ENCODE assay signal across 12 cellular contexts in the genomic region with DNA sequence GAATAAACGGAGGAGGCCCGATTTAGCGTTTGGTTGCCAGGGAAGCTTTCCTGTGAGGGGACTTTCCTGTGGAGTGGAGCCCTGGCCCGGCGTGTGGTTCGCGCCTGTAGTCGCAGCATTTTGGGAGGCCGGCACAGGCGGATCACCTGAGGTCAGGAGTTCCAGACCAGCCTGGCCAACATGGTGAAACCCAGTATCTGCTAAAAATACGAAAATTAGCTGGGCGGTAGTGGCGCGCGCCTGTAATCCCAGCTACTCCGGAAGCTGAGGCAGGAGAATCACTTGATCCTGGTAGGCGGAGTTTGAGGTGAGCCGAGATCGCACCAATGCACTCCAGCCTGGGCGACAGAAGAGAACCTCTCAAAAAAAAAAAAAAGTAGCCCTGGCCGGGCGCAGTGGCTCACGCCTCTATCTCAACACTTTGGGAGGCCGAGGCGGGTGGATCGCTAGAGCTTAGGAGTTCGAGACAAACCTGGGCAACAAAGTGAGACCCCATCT. TPM values are rescaled to one million over a fixed set of nuclear protein-coding genes. Genes with fewer than 3 reads are reported as not detected.
DNase-seq lines count a peak whose midpoint lies in the region; ATAC-seq, FAIRE-seq and TF ChIP-seq lines count a peak whose summit lies in the region.
"Had no signal": no experiment of that assay in that cellular context is flagged by ENCODE, and none has a peak within 500 bp of the region (broad histone marks: within the 10 kb centered on the region; RNA-seq: fewer than 3 reads in every experiment).

No MANE protein-coding gene starts in this region.

- CTCF ChIA-PET in A673 (lab: Charles Lee) (no interaction called here), SK-N-SH (lab: Yijun Ruan, JAX) (interaction anchor here (0.9 to 4.0 kb wide), 7 partner anchors 12 to 178 kb away, joined by 3 to 27 read pairs (median 3); a partner anchor contains a TSS)
- CTCF ChIA-PET in CD8-positive, alpha-beta memory T cell (lab: Charles Lee): interaction anchor here (1.0 to 1.3 kb wide), 2 partner anchors 19 to 245 kb away, joined by 3 read pairs; no protein-coding TSS in a partner anchor
- CTCF ChIA-PET in activated CD4-positive, alpha-beta memory T cell treated with anti-CD3 and anti-CD28 coated beads for 36 hours (lab: Charles Lee): interaction anchor here (0.9 to 3.1 kb wide), 10 partner anchors 8 to 147 kb away, joined by 3 to 21 read pairs (median 4); a partner anchor contains a TSS

- peaks cover 12 to 22% of the 10 kb centered on the region in 2 donors for H3K27me3 Mint-ChIP-seq in CD8-positive, alpha-beta memory T cell
- peaks cover 22% of the 10 kb centered on the region for H3K27me3 Mint-ChIP-seq in activated CD4-positive, alpha-beta memory T cell treated with anti-CD3 and anti-CD28 coated beads for 36 hours

- no peak overlapping the region for H3K9ac ChIP-seq in keratinocyte (ENCODE audit: control insufficient read depth, extremely low read depth, insufficient read depth, low read length)
- no peak overlapping the region for H3K9ac ChIP-seq in SK-N-SH

- H3K27me3 ChIP-seq in A673 (replicated peaks; ENCODE audit: insufficient read depth, low read depth, low read length, poor library complexity): peaks cover 25% of the 10 kb centered on the region
- peaks cover 6% of the 10 kb centered on the region for H3K27me3 ChIP-seq in CD8-positive, alpha-beta memory T cell (ENCODE audit: insufficient read depth, low read length, poor library complexity, severe bottlenecking)
- peaks cover 19% of the 10 kb centered on the region for H3K27me3 ChIP-seq in keratinocyte (ENCODE audit: control insufficient read depth, extremely low read depth, insufficient read depth, low read length)
- peaks cover 47% of the 10 kb centered on the region for H3K27me3 ChIP-seq in SK-N-SH (ENCODE audit: insufficient read depth)

- POLR2A ChIA-PET in A673 (lab: Charles Lee; ENCODE audit: low non-redundant PET): no interaction called here
- POLR2A ChIA-PET in CD8-positive, alpha-beta memory T cell (lab: Charles Lee): no interaction called here
- POLR2A ChIA-PET in activated CD4-positive, alpha-beta memory T cell treated with anti-CD3 and anti-CD28 coated beads for 36 hours (lab: Charles Lee): no interaction called here
- POLR2A ChIA-PET in SK-N-SH (lab: Yijun Ruan, JAX): no interaction called here

- no peaks in the 10 kb centered on the region for H3K9me2 ChIP-seq in SK-N-SH

- H3K27ac Mint-ChIP-seq in CD8-positive, alpha-beta memory T cell: peak overlapping the region in 1 of 8 donors; percentile 28
- H3K27ac Mint-ChIP-seq in activated CD4-positive, alpha-beta memory T cell treated with anti-CD3 and anti-CD28 coated beads for 36 hours: no peak overlapping the region

- WGBS in SK-N-SH (ENCODE audit: low lambda C conversion rate): 28% methylated on average over 21 of the region's 27 CpGs

- H3K36me3 Mint-ChIP-seq in CD8-positive, alpha-beta memory T cell: peaks cover 0 to 2% (median 0%) of the 10 kb centered on the region in 3 donors
- no peaks in the 10 kb centered on the region for H3K36me3 Mint-ChIP-seq in activated CD4-positive, alpha-beta memory T cell treated with anti-CD3 and anti-CD28 coated beads for 36 hours

- H3K4me1 ChIP-seq in A673 (ENCODE audit: insufficient read depth, low read length, poor library complexity, severe bottlenecking) (no peaks in the 10 kb centered on the region), keratinocyte (ENCODE audit: control insufficient read depth, extremely low read depth, insufficient read depth, low read length) (peaks cover 4% of the 10 kb centered on the region), SK-N-SH (ENCODE audit: control insufficient read depth in 1 of 2, insufficient read depth in 2 of 2, low read depth in 1 of 2, low read length in 1 of 2) (no peaks in the 10 kb centered on the region; a peak in 1 of 4 replicates)
- H3K4me1 ChIP-seq in CD8-positive, alpha-beta memory T cell (ENCODE audit: insufficient read depth, low read length): peaks cover 7% of the 10 kb centered on the region

- no peak for TF ChIP-seq EP300 in SK-N-SH (IDR thresholded peaks at IDR 0.05; ENCODE audit: borderline replicate concordance in 1 of 2, low read depth in 1 of 2, low read length in 1 of 2)

- H3K4me3 Mint-ChIP-seq in CD8-positive, alpha-beta memory T cell: peak overlapping the region in 6 of 7 donors; percentile 51 to 69 (median 66)
- H3K4me3 Mint-ChIP-seq in activated CD4-positive, alpha-beta memory T cell treated with anti-CD3 and anti-CD28 coated beads for 36 hours: peak overlapping the region; percentile 52

- dilution Hi-C loops in keratinocyte (cut with MboI; ENCODE audit: extremely low pct_ligation_motif_present, low sequenced_read_pairs): no loop called here

- H3K4me1 Mint-ChIP-seq in CD8-positive, alpha-beta memory T cell: peaks cover 8 to 14% (median 10%) of the 10 kb centered on the region in 3 donors
- peaks cover 8% of the 10 kb centered on the region for H3K4me1 Mint-ChIP-seq in activated CD4-positive, alpha-beta memory T cell treated with anti-CD3 and anti-CD28 coated beads for 36 hours (ENCODE audit: low read depth)

- H3K36me3 ChIP-seq in A673 (ENCODE audit: insufficient read depth, low read length, poor library complexity, severe bottlenecking) (no peaks in the 10 kb centered on the region), keratinocyte (ENCODE audit: control insufficient read depth in 2 of 2, extremely low read depth in 1 of 2, insufficient read depth in 2 of 2, low read length in 2 of 2) (no peaks in the 10 kb centered on the region), SK-N-SH (replicated peaks in 1 of 2; ENCODE audit: control insufficient read depth in 1 of 2, insufficient read depth in 2 of 2, low read length in 1 of 2) (no peaks in the 10 kb centered on the region)
- no peaks in the 10 kb centered on the region for H3K36me3 ChIP-seq in CD8-positive, alpha-beta memory T cell (ENCODE audit: insufficient read depth, low read length)

- BruUV-seq in A673 (replicated peaks; lab: Mats Ljungman, UMichigan): no TSS peak

- H3K4me2 ChIP-seq in keratinocyte (ENCODE audit: control insufficient read depth, extremely low read depth, insufficient read depth, low read depth, low read length): peak overlapping the region; percentile 54
- no peak overlapping the region for H3K4me2 ChIP-seq in SK-N-SH

- H3K9me3 ChIP-seq in A673 (ENCODE audit: low read depth, low read length, poor library complexity, severe bottlenecking) (no peaks in the 10 kb centered on the region), keratinocyte (ENCODE audit: control insufficient read depth, low read depth, low read length) (no peaks in the 10 kb centered on the region), SK-N-SH (no peaks in the 10 kb centered on the region)
- no peaks in the 10 kb centered on the region for H3K9me3 ChIP-seq in CD8-positive, alpha-beta memory T cell (ENCODE audit: low read length)

- no peak overlapping the region for H2AFZ ChIP-seq in keratinocyte (ENCODE audit: control insufficient read depth, low read length)
- H2AFZ ChIP-seq in SK-N-SH (ENCODE audit: low read depth): no peak overlapping the region

- DNase-seq in A673 (ENCODE audit: low spot score) (no peak), keratinocyte (ENCODE audit: low read depth, low spot score) (no peak), COLO668 (lab: John Stamatoyannopoulos, UW; ENCODE audit: unreplicated experiment) (no peak), NOMO-1 treated with dmso at 0.1 percent for 144 hours (lab: John Stamatoyannopoulos, UW; ENCODE audit: unreplicated experiment) (no peak), SK-N-SH (no peak)
- no peak for DNase-seq in CD8-positive, alpha-beta memory T cell
- no peak for DNase-seq in activated CD4-positive, alpha-beta memory T cell treated with anti-CD3 and anti-CD28 coated beads for 36 hours
- DNase-seq: DND-41; stimulated activated CD4-positive, alpha-beta T cell treated with anti-CD3 and anti-CD28 coated beads, Interleukin-2, amount 100 ng/mL, for 48 hours had no signal

- H3K4me3 ChIP-seq in A673 (ENCODE audit: low read depth, low read length, poor library complexity, severe bottlenecking) (peak overlapping the region; percentile 46), keratinocyte (ENCODE audit: control insufficient read depth in 2 of 3, extremely low read depth in 1 of 3, insufficient read depth in 2 of 3, low read depth in 1 of 3, low read length in 3 of 3) (no peak overlapping the region), SK-N-SH (ENCODE audit: low read depth in 2 of 2, low read length in 1 of 2) (no peak overlapping the region)
- no peak overlapping the region for H3K4me3 ChIP-seq in CD8-positive, alpha-beta memory T cell (ENCODE audit: low read length)

- no peak for FAIRE-seq in keratinocyte (lab: Jason Lieb, UNC)
- FAIRE-seq: HepG2 had no signal

- ATAC-seq in GM21619 (IDR thresholded peaks at IDR 0.05; ENCODE audit: unreplicated experiment): no peak

- H3K9me1 ChIP-seq in keratinocyte (ENCODE audit: control insufficient read depth, extremely low read depth, insufficient read depth, low read length): no peaks in the 10 kb centered on the region

- H3K27ac ChIP-seq in A673 (ENCODE audit: low read depth, low read length, poor library complexity, severe bottlenecking) (no peak overlapping the region), keratinocyte (ENCODE audit: control insufficient read depth, insufficient read depth, low read length) (no peak overlapping the region), SK-N-SH (ENCODE audit: low read depth in 2 of 2, low read length in 1 of 2) (no peak overlapping the region)
- H3K27ac ChIP-seq in CD8-positive, alpha-beta memory T cell (ENCODE audit: low read depth, low read length): no peak overlapping the region
- H3K27ac ChIP-seq: SK-N-MC had no signal

- H3K9me3 Mint-ChIP-seq in CD8-positive, alpha-beta memory T cell: no peaks in the 10 kb centered on the region
- H3K9me3 Mint-ChIP-seq in activated CD4-positive, alpha-beta memory T cell treated with anti-CD3 and anti-CD28 coated beads for 36 hours: no peaks in the 10 kb centered on the region

- TF ChIP-seq RAD21 in SK-N-SH (IDR thresholded peaks at IDR 0.05; ENCODE audit: low read length): no peak

- H3K79me2 ChIP-seq in keratinocyte (ENCODE audit: control insufficient read depth, insufficient read depth, low read length): no peaks in the 10 kb centered on the region
- H3K79me2 ChIP-seq in SK-N-SH (ENCODE audit: insufficient read depth): no peaks in the 10 kb centered on the region

- no peaks in the 10 kb centered on the region for H3F3A ChIP-seq in SK-N-SH (replicated peaks; ENCODE audit: insufficient read depth)

- H4K20me1 ChIP-seq in keratinocyte (ENCODE audit: control insufficient read depth, extremely low read depth, insufficient read depth, low read length) (no peaks in the 10 kb centered on the region), SK-N-SH (ENCODE audit: insufficient read depth) (no peaks in the 10 kb centered on the region)

- TF ChIP-seq CTCF in A673 (conservative IDR thresholded peaks at IDR 0.05; ENCODE audit: low read depth, low read length) (no peak), keratinocyte (optimal IDR thresholded peaks at IDR 0.05 in 1 of 3, IDR thresholded peaks at IDR 0.05 in 1 of 3, conservative IDR thresholded peaks at IDR 0.05 in 1 of 3; ENCODE audit: extremely low read depth in 1 of 3, insufficient read depth in 2 of 3, low read length in 3 of 3) (no peak), SK-N-SH (IDR thresholded peaks at IDR 0.05) (no peak)

- intact Hi-C loops in A673 (cut with micrococcal nuclease; ENCODE audit: unreplicated experiment): no loop called here
- intact Hi-C loops in activated CD4-positive, alpha-beta memory T cell treated with anti-CD3 and anti-CD28 coated beads for 36 hours (cut with micrococcal nuclease): no loop called here

RNA-seq across cellular contexts. Expression of a gene that starts 6.9 kb away (rescaled TPM):
- total RNA-seq in A673 (2021): 0.73 and 1.1 TPM in 2 replicates
- 1 to 10 TPM in 1 of 2 experiments, under 1 TPM in 1; 0.97 to 1.1 TPM for total RNA-seq in CD8-positive, alpha-beta memory T cell
- 3.6 TPM for polyA plus RNA-seq in CD8-positive, alpha-beta memory T cell
- 1 to 10 TPM; 2.3 to 2.9 TPM for total RNA-seq in activated CD4-positive, alpha-beta memory T cell treated with anti-CD3 and anti-CD28 coated beads for 36 hours
- polyA plus RNA-seq in keratinocyte: 0.15 to 0.27 TPM (median 0.16 TPM) in 3 replicates
- polyA plus RNA-seq in keratinocyte (2011; ENCODE audit: low read depth): 0.14 TPM
- 0.13 TPM in 1 of 2 replicates, not detected in the other for polyA plus RNA-seq in keratinocyte (2011; cell fraction: cytosol; rRNA removed)
- 0.37 and 0.38 TPM in 2 replicates for polyA plus RNA-seq in keratinocyte (2011; cell fraction: nucleus; rRNA removed)
- 0.13 and 0.48 TPM in 2 replicates for polyA plus RNA-seq in keratinocyte (2012; ENCODE audit: low replicate concordance)
- 0.07 to 0.10 TPM in 2 of 3 replicates, not detected in the other for polyA minus RNA-seq in keratinocyte
- not detected for polyA minus RNA-seq in keratinocyte (2011; cell fraction: cytosol; rRNA and poly(A)+ RNA removed)
- polyA minus RNA-seq in keratinocyte (2011; cell fraction: nucleus; rRNA and poly(A)+ RNA removed): not detected in 2 replicates
- polyA plus RNA-seq in SK-N-SH (2012; rRNA removed): 0.51 and 0.91 TPM in 2 replicates
- 0.12 and 0.17 TPM in 2 replicates for polyA plus RNA-seq in SK-N-SH (2012; cell fraction: cytosol; rRNA removed)
- polyA plus RNA-seq in SK-N-SH (2012; cell fraction: nucleus; rRNA removed): 1.5 and 1.7 TPM in 2 replicates

RNA-seq across cellular contexts. Expression of a gene that starts 14.8 kb away (rescaled TPM):
- 1,301 and 1,324 TPM in 2 replicates for total RNA-seq in A673 (2021)
- 1,000 to 10,000 TPM; 2,153 to 2,200 TPM for total RNA-seq in CD8-positive, alpha-beta memory T cell
- polyA plus RNA-seq in CD8-positive, alpha-beta memory T cell: 2,694 TPM
- 1,000 to 10,000 TPM; 2,068 to 2,091 TPM for total RNA-seq in activated CD4-positive, alpha-beta memory T cell treated with anti-CD3 and anti-CD28 coated beads for 36 hours
- polyA plus RNA-seq in keratinocyte: 430 to 1,004 TPM (median 960 TPM) in 3 replicates
- polyA plus RNA-seq in keratinocyte (2011; ENCODE audit: low read depth): 75.0 TPM
- 717 and 850 TPM in 2 replicates for polyA plus RNA-seq in keratinocyte (2011; cell fraction: cytosol; rRNA removed)
- polyA plus RNA-seq in keratinocyte (2011; cell fraction: nucleus; rRNA removed): 223 and 243 TPM in 2 replicates
- 1,795 and 2,911 TPM in 2 replicates for polyA plus RNA-seq in keratinocyte (2012; ENCODE audit: low replicate concordance)
- polyA minus RNA-seq in keratinocyte: 218 to 385 TPM (median 355 TPM) in 3 replicates
- 423 TPM for polyA minus RNA-seq in keratinocyte (2011; cell fraction: cytosol; rRNA and poly(A)+ RNA removed)
- polyA minus RNA-seq in keratinocyte (2011; cell fraction: nucleus; rRNA and poly(A)+ RNA removed): 79.0 and 83.0 TPM in 2 replicates
- 410 and 601 TPM in 2 replicates for polyA plus RNA-seq in SK-N-SH (2012; rRNA removed)
- 358 and 452 TPM in 2 replicates for polyA plus RNA-seq in SK-N-SH (2012; cell fraction: cytosol; rRNA removed)
- polyA plus RNA-seq in SK-N-SH (2012; cell fraction: nucleus; rRNA removed): 158 and 329 TPM in 2 replicates

RNA-seq across cellular contexts. Expression of a gene that starts 14.9 kb away (rescaled TPM):
- 70.2 and 83.5 TPM in 2 replicates for total RNA-seq in A673 (2021)
- total RNA-seq in CD8-positive, alpha-beta memory T cell: 10 to 100 TPM; 86.0 to 93.3 TPM
- 121 TPM for polyA plus RNA-seq in CD8-positive, alpha-beta memory T cell
- total RNA-seq in activated CD4-positive, alpha-beta memory T cell treated with anti-CD3 and anti-CD28 coated beads for 36 hours: 10 to 100 TPM; 84.2 to 85.1 TPM
- 46.7 to 115 TPM (median 59.2 TPM) in 3 replicates for polyA plus RNA-seq in keratinocyte
- 58.6 TPM for polyA plus RNA-seq in keratinocyte (2011; ENCODE audit: low read depth)
- polyA plus RNA-seq in keratinocyte (2011; cell fraction: cytosol; rRNA removed): 42.1 and 64.0 TPM in 2 replicates
- 30.3 and 44.0 TPM in 2 replicates for polyA plus RNA-seq in keratinocyte (2011; cell fraction: nucleus; rRNA removed)
- 83.6 and 149 TPM in 2 replicates for polyA plus RNA-seq in keratinocyte (2012; ENCODE audit: low replicate concordance)
- 48.5 to 132 TPM (median 79.5 TPM) in 3 replicates for polyA minus RNA-seq in keratinocyte
- polyA minus RNA-seq in keratinocyte (2011; cell fraction: cytosol; rRNA and poly(A)+ RNA removed): 104 TPM
- polyA minus RNA-seq in keratinocyte (2011; cell fraction: nucleus; rRNA and poly(A)+ RNA removed): 10.7 and 12.5 TPM in 2 replicates
- 107 and 111 TPM in 2 replicates for polyA plus RNA-seq in SK-N-SH (2012; rRNA removed)
- 58.2 and 80.9 TPM in 2 replicates for polyA plus RNA-seq in SK-N-SH (2012; cell fraction: cytosol; rRNA removed)
- polyA plus RNA-seq in SK-N-SH (2012; cell fraction: nucleus; rRNA removed): 52.6 and 53.8 TPM in 2 replicates

RNA-seq across cellular contexts. Expression of a gene that starts 27.8 kb away (rescaled TPM):
- 1.1 and 1.7 TPM in 2 replicates for total RNA-seq in A673 (2021)
- not detected for total RNA-seq in CD8-positive, alpha-beta memory T cell
- polyA plus RNA-seq in CD8-positive, alpha-beta memory T cell: 0.28 TPM
- 1 to 10 TPM; 1.7 to 2.9 TPM for total RNA-seq in activated CD4-positive, alpha-beta memory T cell treated with anti-CD3 and anti-CD28 coated beads for 36 hours
- polyA plus RNA-seq in keratinocyte: 102 to 143 TPM (median 112 TPM) in 3 replicates
- polyA plus RNA-seq in keratinocyte (2011; ENCODE audit: low read depth): 42.6 TPM
- polyA plus RNA-seq in keratinocyte (2011; cell fraction: cytosol; rRNA removed): 20.5 and 50.0 TPM in 2 replicates
- 301 and 381 TPM in 2 replicates for polyA plus RNA-seq in keratinocyte (2011; cell fraction: nucleus; rRNA removed)
- polyA plus RNA-seq in keratinocyte (2012; ENCODE audit: low replicate concordance): 40.6 and 139 TPM in 2 replicates
- polyA minus RNA-seq in keratinocyte: 28.6 to 76.7 TPM (median 39.9 TPM) in 3 replicates
- 118 TPM for polyA minus RNA-seq in keratinocyte (2011; cell fraction: cytosol; rRNA and poly(A)+ RNA removed)
- polyA minus RNA-seq in keratinocyte (2011; cell fraction: nucleus; rRNA and poly(A)+ RNA removed): 224 and 291 TPM in 2 replicates
- 62.5 and 71.2 TPM in 2 replicates for polyA plus RNA-seq in SK-N-SH (2012; rRNA removed)
- 25.9 and 37.6 TPM in 2 replicates for polyA plus RNA-seq in SK-N-SH (2012; cell fraction: cytosol; rRNA removed)
- polyA plus RNA-seq in SK-N-SH (2012; cell fraction: nucleus; rRNA removed): 181 and 394 TPM in 2 replicates

RNA-seq across cellular contexts. Expression of a gene that starts 28.0 kb away (rescaled TPM):
- 121 and 135 TPM in 2 replicates for total RNA-seq in A673 (2021)
- 10 to 100 TPM; 93.7 to 97.6 TPM for total RNA-seq in CD8-positive, alpha-beta memory T cell
- polyA plus RNA-seq in CD8-positive, alpha-beta memory T cell: 58.6 TPM
- total RNA-seq in activated CD4-positive, alpha-beta memory T cell treated with anti-CD3 and anti-CD28 coated beads for 36 hours: 10 to 100 TPM; 44.9 to 45.4 TPM
- 14.1 to 18.3 TPM (median 15.4 TPM) in 3 replicates for polyA plus RNA-seq in keratinocyte
- polyA plus RNA-seq in keratinocyte (2011; ENCODE audit: low read depth): 3.8 TPM
- polyA plus RNA-seq in keratinocyte (2011; cell fraction: cytosol; rRNA removed): 9.3 and 20.9 TPM in 2 replicates
- polyA plus RNA-seq in keratinocyte (2011; cell fraction: nucleus; rRNA removed): 11.8 and 18.1 TPM in 2 replicates
- polyA plus RNA-seq in keratinocyte (2012; ENCODE audit: low replicate concordance): 5.2 and 24.3 TPM in 2 replicates
- 3.6 to 14.5 TPM (median 5.7 TPM) in 3 replicates for polyA minus RNA-seq in keratinocyte
- polyA minus RNA-seq in keratinocyte (2011; cell fraction: cytosol; rRNA and poly(A)+ RNA removed): 23.8 TPM
- polyA minus RNA-seq in keratinocyte (2011; cell fraction: nucleus; rRNA and poly(A)+ RNA removed): 4.3 and 7.7 TPM in 2 replicates
- polyA plus RNA-seq in SK-N-SH (2012; rRNA removed): 100 and 129 TPM in 2 replicates
- polyA plus RNA-seq in SK-N-SH (2012; cell fraction: cytosol; rRNA removed): 50.7 and 92.2 TPM in 2 replicates
- 66.9 and 112 TPM in 2 replicates for polyA plus RNA-seq in SK-N-SH (2012; cell fraction: nucleus; rRNA removed)
